Comparison of ENCODE assay signal across 15 cellular contexts in genomic region chr3:73018298-73018697, GRCh38.
"Had no signal": no experiment of that assay in that cellular context is flagged by ENCODE, and none has a peak within 500 bp of the region (broad histone marks: within the 10 kb centered on the region; RNA-seq: fewer than 3 reads in every experiment).

No MANE protein-coding gene starts in this region.

- H3K27me3 Mint-ChIP-seq: stimulated activated naive B cell treated with anti-CD40 and anti-IgM and Interleukin-4, amounts not matched to agents 10 μg/mL and 1 μg/mL and 100 μg/mL, for 72 hours had no signal

- H3K4me3 Mint-ChIP-seq: activated naive CD4-positive, alpha-beta T cell treated with anti-CD3 and anti-CD28 coated beads for 36 hours; stimulated activated naive B cell treated with anti-CD40 and anti-IgM and Interleukin-4, amounts not matched to agents 10 μg/mL and 1 μg/mL and 100 μg/mL, for 72 hours had no signal

- H3K36me3 ChIP-seq: adrenal gland, breast epithelium, gastrocnemius medialis, ovary, SJCRH30, thyroid gland had no signal

- H3K9me3 Mint-ChIP-seq: activated naive CD4-positive, alpha-beta T cell treated with anti-CD3 and anti-CD28 coated beads for 36 hours; stimulated activated naive B cell treated with anti-CD40 and anti-IgM and Interleukin-4, amounts not matched to agents 10 μg/mL and 1 μg/mL and 100 μg/mL, for 72 hours had no signal

- H3K4me3 ChIP-seq: adrenal gland, breast epithelium, coronary artery, gastrocnemius medialis, heart left ventricle, left lung, ovary, SJCRH30, thyroid gland had no signal

- H3K27ac Mint-ChIP-seq: activated naive CD4-positive, alpha-beta T cell treated with anti-CD3 and anti-CD28 coated beads for 36 hours; stimulated activated naive B cell treated with anti-CD40 and anti-IgM and Interleukin-4, amounts not matched to agents 10 μg/mL and 1 μg/mL and 100 μg/mL, for 72 hours had no signal

- H3K27me3 ChIP-seq: adrenal gland, breast epithelium, gastrocnemius medialis, heart left ventricle, left lung, ovary, SJCRH30, thyroid gland had no signal

- H3K9me3 ChIP-seq: adrenal gland, breast epithelium, gastrocnemius medialis, heart left ventricle, left lung, ovary, SJCRH30, thyroid gland had no signal

- ATAC-seq: gastrocnemius medialis; heart left ventricle; left lung; sciatic nerve; stimulated activated naive B cell treated with anti-CD40 and anti-IgM and Interleukin-4, amounts not matched to agents 10 μg/mL and 1 μg/mL and 100 μg/mL, for 72 hours had no signal

- H3K27ac ChIP-seq: adrenal gland, breast epithelium, coronary artery, gastrocnemius medialis, heart left ventricle, left lung, ovary, SJCRH30, thyroid gland, WERI-Rb-1 had no signal

- DNase-seq: activated CD8-positive, alpha-beta memory T cell treated with anti-CD3 and anti-CD28 coated beads, Interleukin-2, amount 50 U/mL, for 4 hours; activated naive CD4-positive, alpha-beta T cell treated with anti-CD3 and anti-CD28 coated beads for 36 hours; adrenal gland; gastrocnemius medialis; heart left ventricle; left lung; ovary; SJCRH30; stimulated activated CD4-positive, alpha-beta T cell treated with anti-CD3 and anti-CD28 coated beads, Interleukin-4, amount 100 ng/mL, for 4 hours; stimulated activated naive B cell treated with anti-CD40 and anti-IgM and Interleukin-4, amounts not matched to agents 10 μg/mL and 1 μg/mL and 100 μg/mL, for 72 hours; thyroid gland; WERI-Rb-1 had no signal

- H3K4me1 ChIP-seq: breast epithelium, SJCRH30 had no signal
